Comparison of ENCODE assay signal across 2 cellular contexts in the genomic region with DNA sequence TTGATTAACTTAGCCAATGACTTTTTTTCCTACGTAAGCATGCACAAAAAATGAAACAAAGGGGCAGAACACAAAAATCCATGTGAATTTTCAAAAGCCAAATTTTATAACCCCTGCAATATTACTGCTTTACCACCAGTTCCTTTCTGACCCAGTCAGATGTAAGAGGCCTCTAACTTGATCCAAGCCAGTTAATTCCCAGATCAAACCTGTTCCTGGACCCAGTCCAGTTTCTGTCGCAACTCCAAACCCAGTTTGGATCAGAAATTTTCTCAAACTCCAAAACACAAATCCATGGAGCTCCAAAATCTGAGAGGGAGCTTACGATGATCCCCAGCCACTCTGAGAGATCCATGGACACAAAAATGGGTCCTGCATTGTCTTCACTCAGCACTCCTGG.
TF ChIP-seq lines count a peak whose summit lies in the region.

No MANE protein-coding gene starts in this region.

TF ChIP-seq in GM23338, 12 proteins besides CTCF, POLR2A, EP300 and RAD21:
- TF ChIP-seq ZNF331 (CRISPR knock-in tag; IDR thresholded peaks at IDR 0.05; ENCODE audit: low read depth): no peak
- TF ChIP-seq NANOG (IDR thresholded peaks at IDR 0.05; ENCODE audit: borderline replicate concordance): no peak
- no peak for TF ChIP-seq EZH2 (IDR thresholded peaks at IDR 0.05; ENCODE audit: low read depth, unreplicated experiment)
- TF ChIP-seq, protein P1, sequence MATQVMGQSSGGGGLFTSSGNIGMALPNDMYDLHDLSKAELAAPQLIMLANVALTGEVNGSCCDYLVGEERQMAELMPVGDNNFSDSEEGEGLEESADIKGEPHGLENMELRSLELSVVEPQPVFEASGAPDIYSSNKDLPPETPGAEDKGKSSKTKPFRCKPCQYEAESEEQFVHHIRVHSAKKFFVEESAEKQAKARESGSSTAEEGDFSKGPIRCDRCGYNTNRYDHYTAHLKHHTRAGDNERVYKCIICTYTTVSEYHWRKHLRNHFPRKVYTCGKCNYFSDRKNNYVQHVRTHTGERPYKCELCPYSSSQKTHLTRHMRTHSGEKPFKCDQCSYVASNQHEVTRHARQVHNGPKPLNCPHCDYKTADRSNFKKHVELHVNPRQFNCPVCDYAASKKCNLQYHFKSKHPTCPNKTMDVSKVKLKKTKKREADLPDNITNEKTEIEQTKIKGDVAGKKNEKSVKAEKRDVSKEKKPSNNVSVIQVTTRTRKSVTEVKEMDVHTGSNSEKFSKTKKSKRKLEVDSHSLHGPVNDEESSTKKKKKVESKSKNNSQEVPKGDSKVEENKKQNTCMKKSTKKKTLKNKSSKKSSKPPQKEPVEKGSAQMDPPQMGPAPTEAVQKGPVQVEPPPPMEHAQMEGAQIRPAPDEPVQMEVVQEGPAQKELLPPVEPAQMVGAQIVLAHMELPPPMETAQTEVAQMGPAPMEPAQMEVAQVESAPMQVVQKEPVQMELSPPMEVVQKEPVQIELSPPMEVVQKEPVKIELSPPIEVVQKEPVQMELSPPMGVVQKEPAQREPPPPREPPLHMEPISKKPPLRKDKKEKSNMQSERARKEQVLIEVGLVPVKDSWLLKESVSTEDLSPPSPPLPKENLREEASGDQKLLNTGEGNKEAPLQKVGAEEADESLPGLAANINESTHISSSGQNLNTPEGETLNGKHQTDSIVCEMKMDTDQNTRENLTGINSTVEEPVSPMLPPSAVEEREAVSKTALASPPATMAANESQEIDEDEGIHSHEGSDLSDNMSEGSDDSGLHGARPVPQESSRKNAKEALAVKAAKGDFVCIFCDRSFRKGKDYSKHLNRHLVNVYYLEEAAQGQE (IDR thresholded peaks at IDR 0.05; ENCODE audit: unreplicated experiment): no peak
- TF ChIP-seq, protein P2, sequence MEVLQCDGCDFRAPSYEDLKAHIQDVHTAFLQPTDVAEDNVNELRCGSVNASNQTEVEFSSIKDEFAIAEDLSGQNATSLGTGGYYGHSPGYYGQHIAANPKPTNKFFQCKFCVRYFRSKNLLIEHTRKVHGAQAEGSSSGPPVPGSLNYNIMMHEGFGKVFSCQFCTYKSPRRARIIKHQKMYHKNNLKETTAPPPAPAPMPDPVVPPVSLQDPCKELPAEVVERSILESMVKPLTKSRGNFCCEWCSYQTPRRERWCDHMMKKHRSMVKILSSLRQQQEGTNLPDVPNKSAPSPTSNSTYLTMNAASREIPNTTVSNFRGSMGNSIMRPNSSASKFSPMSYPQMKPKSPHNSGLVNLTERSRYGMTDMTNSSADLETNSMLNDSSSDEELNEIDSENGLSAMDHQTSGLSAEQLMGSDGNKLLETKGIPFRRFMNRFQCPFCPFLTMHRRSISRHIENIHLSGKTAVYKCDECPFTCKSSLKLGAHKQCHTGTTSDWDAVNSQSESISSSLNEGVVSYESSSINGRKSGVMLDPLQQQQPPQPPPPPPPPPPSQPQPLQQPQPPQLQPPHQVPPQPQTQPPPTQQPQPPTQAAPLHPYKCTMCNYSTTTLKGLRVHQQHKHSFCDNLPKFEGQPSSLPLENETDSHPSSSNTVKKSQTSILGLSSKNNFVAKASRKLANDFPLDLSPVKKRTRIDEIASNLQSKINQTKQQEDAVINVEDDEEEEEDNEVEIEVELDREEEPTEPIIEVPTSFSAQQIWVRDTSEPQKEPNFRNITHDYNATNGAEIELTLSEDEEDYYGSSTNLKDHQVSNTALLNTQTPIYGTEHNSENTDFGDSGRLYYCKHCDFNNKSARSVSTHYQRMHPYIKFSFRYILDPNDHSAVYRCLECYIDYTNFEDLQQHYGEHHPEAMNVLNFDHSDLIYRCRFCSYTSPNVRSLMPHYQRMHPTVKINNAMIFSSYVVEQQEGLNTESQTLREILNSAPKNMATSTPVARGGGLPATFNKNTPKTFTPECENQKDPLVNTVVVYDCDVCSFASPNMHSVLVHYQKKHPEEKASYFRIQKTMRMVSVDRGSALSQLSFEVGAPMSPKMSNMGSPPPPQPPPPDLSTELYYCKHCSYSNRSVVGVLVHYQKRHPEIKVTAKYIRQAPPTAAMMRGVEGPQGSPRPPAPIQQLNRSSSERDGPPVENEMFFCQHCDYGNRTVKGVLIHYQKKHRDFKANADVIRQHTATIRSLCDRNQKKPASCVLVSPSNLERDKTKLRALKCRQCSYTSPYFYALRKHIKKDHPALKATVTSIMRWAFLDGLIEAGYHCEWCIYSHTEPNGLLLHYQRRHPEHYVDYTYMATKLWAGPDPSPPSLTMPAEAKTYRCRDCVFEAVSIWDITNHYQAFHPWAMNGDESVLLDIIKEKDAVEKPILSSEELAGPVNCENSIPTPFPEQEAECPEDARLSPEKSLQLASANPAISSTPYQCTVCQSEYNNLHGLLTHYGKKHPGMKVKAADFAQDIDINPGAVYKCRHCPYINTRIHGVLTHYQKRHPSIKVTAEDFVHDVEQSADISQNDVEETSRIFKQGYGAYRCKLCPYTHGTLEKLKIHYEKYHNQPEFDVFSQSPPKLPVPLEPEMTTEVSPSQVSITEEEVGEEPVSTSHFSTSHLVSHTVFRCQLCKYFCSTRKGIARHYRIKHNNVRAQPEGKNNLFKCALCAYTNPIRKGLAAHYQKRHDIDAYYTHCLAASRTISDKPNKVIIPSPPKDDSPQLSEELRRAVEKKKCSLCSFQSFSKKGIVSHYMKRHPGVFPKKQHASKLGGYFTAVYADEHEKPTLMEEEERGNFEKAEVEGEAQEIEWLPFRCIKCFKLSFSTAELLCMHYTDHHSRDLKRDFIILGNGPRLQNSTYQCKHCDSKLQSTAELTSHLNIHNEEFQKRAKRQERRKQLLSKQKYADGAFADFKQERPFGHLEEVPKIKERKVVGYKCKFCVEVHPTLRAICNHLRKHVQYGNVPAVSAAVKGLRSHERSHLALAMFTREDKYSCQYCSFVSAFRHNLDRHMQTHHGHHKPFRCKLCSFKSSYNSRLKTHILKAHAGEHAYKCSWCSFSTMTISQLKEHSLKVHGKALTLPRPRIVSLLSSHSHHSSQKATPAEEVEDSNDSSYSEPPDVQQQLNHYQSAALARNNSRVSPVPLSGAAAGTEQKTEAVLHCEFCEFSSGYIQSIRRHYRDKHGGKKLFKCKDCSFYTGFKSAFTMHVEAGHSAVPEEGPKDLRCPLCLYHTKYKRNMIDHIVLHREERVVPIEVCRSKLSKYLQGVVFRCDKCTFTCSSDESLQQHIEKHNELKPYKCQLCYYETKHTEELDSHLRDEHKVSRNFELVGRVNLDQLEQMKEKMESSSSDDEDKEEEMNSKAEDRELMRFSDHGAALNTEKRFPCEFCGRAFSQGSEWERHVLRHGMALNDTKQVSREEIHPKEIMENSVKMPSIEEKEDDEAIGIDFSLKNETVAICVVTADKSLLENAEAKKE (CRISPR knock-in tag; IDR thresholded peaks at IDR 0.05): no peak
- TF ChIP-seq ZNF114 (CRISPR knock-in tag; IDR thresholded peaks at IDR 0.05): no peak

TF ChIP-seq in K562, 482 proteins besides CTCF, POLR2A, EP300 and RAD21:
- no peak for TF ChIP-seq SIX5 (IDR thresholded peaks at IDR 0.05; ENCODE audit: borderline replicate concordance in 1 of 2, insufficient read depth in 1 of 2, low read depth in 1 of 2, low read length in 2 of 2)
- no peak for TF ChIP-seq ZNF24 (IDR thresholded peaks at IDR 0.05)
- no peak for TF ChIP-seq SOX6 (IDR thresholded peaks at IDR 0.05)
- TF ChIP-seq CEBPB (tag; IDR thresholded peaks at IDR 0.05): 0 out of 2 replicates have a peak, but pooled peaks have one; percentile 23
- TF ChIP-seq ZNF197 (CRISPR knock-in tag; IDR thresholded peaks at IDR 0.05; ENCODE audit: low read depth): no peak
TF ChIP-seq in K562: peak in this region for 1.
